Comparison of ENCODE assay signal across 25 cellular contexts in the genomic region with DNA sequence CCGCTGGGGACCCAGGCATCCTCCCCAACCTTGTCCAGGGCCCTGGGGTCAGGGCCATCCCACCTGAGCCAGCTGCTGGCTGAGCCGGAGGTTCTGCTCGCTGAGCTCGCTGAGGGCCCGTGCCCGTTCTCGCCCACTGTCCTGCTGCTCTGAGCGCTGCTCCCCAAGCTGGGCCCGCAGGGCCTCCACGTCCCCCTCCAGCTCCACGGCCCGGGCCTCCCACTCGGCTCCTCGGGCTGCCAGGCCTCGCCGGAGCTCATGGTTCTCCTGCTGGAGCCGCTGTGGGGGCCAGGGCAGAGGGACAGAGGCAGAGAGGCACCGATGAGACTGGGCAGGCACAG. TPM values are rescaled to one million over a fixed set of nuclear protein-coding genes. Genes with fewer than 3 reads are reported as not detected.
DNase-seq lines count a peak whose midpoint lies in the region; ATAC-seq and TF ChIP-seq lines count a peak whose summit lies in the region.
"Had no signal": no experiment of that assay in that cellular context is flagged by ENCODE, and none has a peak within 500 bp of the region (broad histone marks: within the 10 kb centered on the region; RNA-seq: fewer than 3 reads in every experiment).

No MANE protein-coding gene starts in this region.

- H3K27ac Mint-ChIP-seq in stimulated activated effector memory CD8-positive, alpha-beta T cell treated with anti-CD3 and anti-CD28 coated beads, Interleukin-12 subunit alpha, Interleukin-12 subunit beta, amount 100 ng/mL, for 72 hours = no peak overlapping the region
- H3K27ac Mint-ChIP-seq: CD8-positive, alpha-beta T cell had no signal

- ATAC-seq in stimulated activated effector memory CD8-positive, alpha-beta T cell treated with anti-CD3 and anti-CD28 coated beads, Interleukin-12 subunit alpha, Interleukin-12 subunit beta, amount 100 ng/mL, for 72 hours = no peak
- ATAC-seq in lower lobe of right lung = no peak

- H3K9ac ChIP-seq in NT2/D1 (ENCODE audit: insufficient read length, low read depth) = peak overlapping the region; percentile 52

- H3K27me3 ChIP-seq in NT2/D1 (ENCODE audit: insufficient read depth, insufficient read length) (peaks cover 33% of the 10 kb centered on the region), lower lobe of right lung (ENCODE audit: low read depth) (peaks cover 67% of the 10 kb centered on the region)

- H3K36me3 ChIP-seq in NT2/D1 (ENCODE audit: insufficient read depth, insufficient read length, low read length) (peaks cover 21% of the 10 kb centered on the region), lower lobe of right lung (peaks cover 17% of the 10 kb centered on the region)

- intact Hi-C loops in lower lobe of right lung (cut with DNase I) = no loop called here

- peak overlapping the region; percentile 81 for H3K4me3 Mint-ChIP-seq in stimulated activated effector memory CD8-positive, alpha-beta T cell treated with anti-CD3 and anti-CD28 coated beads, Interleukin-12 subunit alpha, Interleukin-12 subunit beta, amount 100 ng/mL, for 72 hours
- H3K4me3 Mint-ChIP-seq: CD8-positive, alpha-beta T cell had no signal

- DNase-seq in GM12864 (ENCODE audit: low read depth) (no peak), NT2/D1 (ENCODE audit: low read depth, low spot score) (no peak), GM13977 (ENCODE audit: low spot score) (no peak), lower lobe of right lung (no peak)
- DNase-seq in stimulated activated effector memory CD8-positive, alpha-beta T cell treated with anti-CD3 and anti-CD28 coated beads, Interleukin-12 subunit alpha, Interleukin-12 subunit beta, amount 100 ng/mL, for 72 hours (ENCODE audit: low spot score in 2 of 2) = no peak
- DNase-seq in stimulated activated CD4-positive, alpha-beta T cell treated with anti-CD3 and anti-CD28 coated beads, Interleukin-4, amount 100 ng/mL, for 4 hours = no peak
- DNase-seq: C1 segment of cervical spinal cord, DMS 273 treated with DMSO at 0.1 percent for 48 hours, EL, Kasumi-1, NCI-H1092 treated with DMSO at 0.1 percent for 48 hours, NCI-H1436, NCI-H187, NCI-H2171 treated with DMSO at 0.1 percent for 48 hours, NCI-H345, NCI-H524, NCI-H748 treated with DMSO at 0.1 percent for 48 hours, SIG-M5 had no signal

- peaks cover 33% of the 10 kb centered on the region for H3K36me3 Mint-ChIP-seq in stimulated activated effector memory CD8-positive, alpha-beta T cell treated with anti-CD3 and anti-CD28 coated beads, Interleukin-12 subunit alpha, Interleukin-12 subunit beta, amount 100 ng/mL, for 72 hours

- H3K9me3 ChIP-seq in NT2/D1 (ENCODE audit: insufficient read depth, low read length) (no peaks in the 10 kb centered on the region), iPS-18c (ENCODE audit: control insufficient read depth, insufficient read depth, low read length) (peaks cover 2% of the 10 kb centered on the region), lower lobe of right lung (no peaks in the 10 kb centered on the region)
- H3K9me3 ChIP-seq: Peyer's patch had no signal

- H3K4me3 ChIP-seq in GM12864 (ENCODE audit: low read depth, low read length) (no peak overlapping the region), NT2/D1 (ENCODE audit: insufficient read length, low read depth) (no peak overlapping the region), iPS-18c (ENCODE audit: insufficient read depth, low read depth, low read length) (0 out of 2 replicates have a peak overlapping the region, but pooled peaks have one; percentile 9), lower lobe of right lung (no peak overlapping the region)
- H3K4me3 ChIP-seq: Peyer's patch, SK-N-MC had no signal

- TF ChIP-seq CTCF in GM12864 (IDR thresholded peaks at IDR 0.05; ENCODE audit: low read depth, low read length, missing control alignments) (peak; percentile 1), GM13977 (IDR thresholded peaks at IDR 0.05; ENCODE audit: extremely low read depth, insufficient read depth, missing control alignments) (no peak), lower lobe of right lung (IDR thresholded peaks at IDR 0.05) (no peak)

- no peak overlapping the region for H3K27ac ChIP-seq in lower lobe of right lung
- H3K27ac ChIP-seq: HL-60, Peyer's patch, SK-N-MC had no signal

- in situ Hi-C loops in GM13977 (cut with MboI; ENCODE audit: low pct_unique_long_range_greater_than_20kb, low sequenced_read_pairs, unreplicated experiment) = no loop called here

- no peaks in the 10 kb centered on the region for H3K9me3 Mint-ChIP-seq in stimulated activated effector memory CD8-positive, alpha-beta T cell treated with anti-CD3 and anti-CD28 coated beads, Interleukin-12 subunit alpha, Interleukin-12 subunit beta, amount 100 ng/mL, for 72 hours
- H3K9me3 Mint-ChIP-seq: CD8-positive, alpha-beta T cell had no signal

- H3K4me1 ChIP-seq in NT2/D1 (ENCODE audit: insufficient read depth, insufficient read length) (peaks cover 33% of the 10 kb centered on the region), lower lobe of right lung (peaks cover 25% of the 10 kb centered on the region)

- H3K4me1 Mint-ChIP-seq in stimulated activated effector memory CD8-positive, alpha-beta T cell treated with anti-CD3 and anti-CD28 coated beads, Interleukin-12 subunit alpha, Interleukin-12 subunit beta, amount 100 ng/mL, for 72 hours = peaks cover 48% of the 10 kb centered on the region

RNA-seq across cellular contexts. Expression of gene BICDL2, which starts 5.9 kb away (rescaled TPM):
- 19.5 TPM for total RNA-seq in lower lobe of right lung
- total RNA-seq: A673; CD8-positive, alpha-beta T cell; M059J had no signal

RNA-seq across cellular contexts. Expression of gene THOC6, which starts 7.0 kb away (rescaled TPM):
- total RNA-seq in lower lobe of right lung = 26.8 TPM

RNA-seq across cellular contexts. Expression of gene HCFC1R1, which starts 7.1 kb away (rescaled TPM):
- 43.2 TPM for total RNA-seq in lower lobe of right lung

RNA-seq across cellular contexts. Expression of gene TNFRSF12A, which starts 10.7 kb away (rescaled TPM):
- total RNA-seq in lower lobe of right lung = 28.8 TPM

RNA-seq across cellular contexts. Expression of gene CLDN6, which starts 12.9 kb away (rescaled TPM):
- total RNA-seq in lower lobe of right lung = not detected
- total RNA-seq: CD8-positive, alpha-beta T cell; Peyer's patch had no signal
